2 cellular contexts compared by ENCODE assay signal in the genomic region with DNA sequence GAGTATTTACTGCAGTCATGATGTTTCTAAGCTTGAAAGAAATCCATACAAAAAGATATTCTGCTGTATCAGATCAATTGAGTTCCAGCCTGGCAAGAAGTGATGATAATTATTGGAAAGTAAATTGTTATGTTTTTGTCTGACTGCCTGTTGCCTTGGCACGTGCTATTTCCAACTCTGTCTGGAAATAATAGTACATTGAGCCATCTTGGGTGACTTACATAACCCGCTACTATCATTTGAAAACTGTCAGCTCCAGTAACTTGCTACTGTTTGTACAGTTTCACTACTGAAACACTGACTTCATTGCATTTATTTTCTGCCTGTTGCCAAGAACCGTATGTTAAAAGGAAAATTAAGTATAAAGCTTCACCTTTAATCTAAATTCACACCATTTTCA.
A peak's percentile ranks its signal among the peaks of the same experiment; 100 is the strongest.
TF ChIP-seq lines count a peak whose summit lies in the region.

No MANE protein-coding gene starts in this region.

TF ChIP-seq in GM12878, 131 proteins besides CTCF, POLR2A, EP300 and RAD21:
- TF ChIP-seq FOXM1 (IDR thresholded peaks at IDR 0.05; ENCODE audit: low read depth, low read length), result peak; percentile 47; the same call in 1 of the 2 replicates
- no peak for TF ChIP-seq SP1 (IDR thresholded peaks at IDR 0.05; ENCODE audit: low read depth, low read length)
- TF ChIP-seq RUNX3 (IDR thresholded peaks at IDR 0.05; ENCODE audit: low read length), result peak; percentile 63; the same call in 1 of the 2 replicates
- TF ChIP-seq, protein P1, sequence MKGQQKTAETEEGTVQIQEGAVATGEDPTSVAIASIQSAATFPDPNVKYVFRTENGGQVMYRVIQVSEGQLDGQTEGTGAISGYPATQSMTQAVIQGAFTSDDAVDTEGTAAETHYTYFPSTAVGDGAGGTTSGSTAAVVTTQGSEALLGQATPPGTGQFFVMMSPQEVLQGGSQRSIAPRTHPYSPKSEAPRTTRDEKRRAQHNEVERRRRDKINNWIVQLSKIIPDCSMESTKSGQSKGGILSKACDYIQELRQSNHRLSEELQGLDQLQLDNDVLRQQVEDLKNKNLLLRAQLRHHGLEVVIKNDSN (IDR thresholded peaks at IDR 0.05; ENCODE audit: borderline replicate concordance, extremely low read length, insufficient read depth, low read depth, low read length), result no peak
- peak in 1 of 2 experiments; percentile 10; a peak in 1 of 4 replicates for TF ChIP-seq IKZF2 (IDR thresholded peaks at IDR 0.05)
- peak; percentile 57; the same call in 1 of the 2 replicates for TF ChIP-seq CREM (IDR thresholded peaks at IDR 0.05; ENCODE audit: low read depth)
- TF ChIP-seq ZBED1 (IDR thresholded peaks at IDR 0.05; ENCODE audit: borderline replicate concordance), result peak; percentile 43; the same call in 1 of the 2 replicates
- no peak for TF ChIP-seq STAT1 (conservative IDR thresholded peaks at IDR 0.05)
- TF ChIP-seq EED (IDR thresholded peaks at IDR 0.05; ENCODE audit: low read depth), result peak; percentile 61
- peak in 1 of 2 experiments; percentile 61; a peak in 1 of 4 replicates for TF ChIP-seq ETV6 (conservative IDR thresholded peaks at IDR 0.05 in 1 of 2, IDR thresholded peaks at IDR 0.05 in 1 of 2; ENCODE audit: borderline replicate concordance in 1 of 2, low read depth in 1 of 2)
- TF ChIP-seq JUNB (IDR thresholded peaks at IDR 0.05), result peak; percentile 70
- TF ChIP-seq, protein P2, sequence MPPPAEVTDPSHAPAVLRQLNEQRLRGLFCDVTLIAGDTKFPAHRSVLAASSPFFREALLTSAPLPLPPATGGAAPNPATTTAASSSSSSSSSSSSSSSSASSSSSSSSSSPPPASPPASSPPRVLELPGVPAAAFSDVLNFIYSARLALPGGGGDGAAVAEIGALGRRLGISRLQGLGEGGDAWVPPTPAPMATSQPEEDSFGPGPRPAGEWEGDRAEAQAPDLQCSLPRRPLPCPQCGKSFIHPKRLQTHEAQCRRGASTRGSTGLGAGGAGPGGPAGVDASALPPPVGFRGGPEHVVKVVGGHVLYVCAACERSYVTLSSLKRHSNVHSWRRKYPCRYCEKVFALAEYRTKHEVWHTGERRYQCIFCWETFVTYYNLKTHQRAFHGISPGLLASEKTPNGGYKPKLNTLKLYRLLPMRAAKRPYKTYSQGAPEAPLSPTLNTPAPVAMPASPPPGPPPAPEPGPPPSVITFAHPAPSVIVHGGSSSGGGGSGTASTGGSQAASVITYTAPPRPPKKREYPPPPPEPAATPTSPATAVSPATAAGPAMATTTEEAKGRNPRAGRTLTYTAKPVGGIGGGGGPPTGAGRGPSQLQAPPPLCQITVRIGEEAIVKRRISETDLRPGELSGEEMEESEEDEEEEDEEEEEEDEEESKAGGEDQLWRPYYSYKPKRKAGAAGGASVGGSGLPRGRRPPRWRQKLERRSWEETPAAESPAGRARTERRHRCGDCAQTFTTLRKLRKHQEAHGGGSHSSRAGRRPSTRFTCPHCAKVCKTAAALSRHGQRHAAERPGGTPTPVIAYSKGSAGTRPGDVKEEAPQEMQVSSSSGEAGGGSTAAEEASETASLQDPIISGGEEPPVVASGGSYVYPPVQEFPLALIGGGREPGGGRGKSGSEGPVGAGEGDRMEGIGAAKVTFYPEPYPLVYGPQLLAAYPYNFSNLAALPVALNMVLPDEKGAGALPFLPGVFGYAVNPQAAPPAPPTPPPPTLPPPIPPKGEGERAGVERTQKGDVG (CRISPR knock-in tag; IDR thresholded peaks at IDR 0.05), result no peak
- TF ChIP-seq NFIC (IDR thresholded peaks at IDR 0.05; ENCODE audit: low read depth, low read length), result peak; percentile 59; the same call in 1 of the 2 replicates
- no peak for TF ChIP-seq TCF12 (IDR thresholded peaks at IDR 0.05; ENCODE audit: low read depth, low read length)
- TF ChIP-seq, protein P3, sequence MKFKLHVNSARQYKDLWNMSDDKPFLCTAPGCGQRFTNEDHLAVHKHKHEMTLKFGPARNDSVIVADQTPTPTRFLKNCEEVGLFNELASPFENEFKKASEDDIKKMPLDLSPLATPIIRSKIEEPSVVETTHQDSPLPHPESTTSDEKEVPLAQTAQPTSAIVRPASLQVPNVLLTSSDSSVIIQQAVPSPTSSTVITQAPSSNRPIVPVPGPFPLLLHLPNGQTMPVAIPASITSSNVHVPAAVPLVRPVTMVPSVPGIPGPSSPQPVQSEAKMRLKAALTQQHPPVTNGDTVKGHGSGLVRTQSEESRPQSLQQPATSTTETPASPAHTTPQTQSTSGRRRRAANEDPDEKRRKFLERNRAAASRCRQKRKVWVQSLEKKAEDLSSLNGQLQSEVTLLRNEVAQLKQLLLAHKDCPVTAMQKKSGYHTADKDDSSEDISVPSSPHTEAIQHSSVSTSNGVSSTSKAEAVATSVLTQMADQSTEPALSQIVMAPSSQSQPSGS (IDR thresholded peaks at IDR 0.05; ENCODE audit: low read length), result peak; percentile 41; the same call in 1 of the 2 replicates
- no peak for TF ChIP-seq DPF2 (IDR thresholded peaks at IDR 0.05)

TF ChIP-seq in WTC11, 78 proteins besides CTCF, POLR2A, EP300 and RAD21:
- no peak for TF ChIP-seq GABPB1 (CRISPR knock-in tag; IDR thresholded peaks at IDR 0.05)
- TF ChIP-seq CREB1 (CRISPR knock-in tag; IDR thresholded peaks at IDR 0.05), result no peak
- TF ChIP-seq, protein P4, sequence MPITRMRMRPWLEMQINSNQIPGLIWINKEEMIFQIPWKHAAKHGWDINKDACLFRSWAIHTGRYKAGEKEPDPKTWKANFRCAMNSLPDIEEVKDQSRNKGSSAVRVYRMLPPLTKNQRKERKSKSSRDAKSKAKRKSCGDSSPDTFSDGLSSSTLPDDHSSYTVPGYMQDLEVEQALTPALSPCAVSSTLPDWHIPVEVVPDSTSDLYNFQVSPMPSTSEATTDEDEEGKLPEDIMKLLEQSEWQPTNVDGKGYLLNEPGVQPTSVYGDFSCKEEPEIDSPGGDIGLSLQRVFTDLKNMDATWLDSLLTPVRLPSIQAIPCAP (CRISPR knock-in tag; IDR thresholded peaks at IDR 0.05), result no peak
- TF ChIP-seq, protein P5, sequence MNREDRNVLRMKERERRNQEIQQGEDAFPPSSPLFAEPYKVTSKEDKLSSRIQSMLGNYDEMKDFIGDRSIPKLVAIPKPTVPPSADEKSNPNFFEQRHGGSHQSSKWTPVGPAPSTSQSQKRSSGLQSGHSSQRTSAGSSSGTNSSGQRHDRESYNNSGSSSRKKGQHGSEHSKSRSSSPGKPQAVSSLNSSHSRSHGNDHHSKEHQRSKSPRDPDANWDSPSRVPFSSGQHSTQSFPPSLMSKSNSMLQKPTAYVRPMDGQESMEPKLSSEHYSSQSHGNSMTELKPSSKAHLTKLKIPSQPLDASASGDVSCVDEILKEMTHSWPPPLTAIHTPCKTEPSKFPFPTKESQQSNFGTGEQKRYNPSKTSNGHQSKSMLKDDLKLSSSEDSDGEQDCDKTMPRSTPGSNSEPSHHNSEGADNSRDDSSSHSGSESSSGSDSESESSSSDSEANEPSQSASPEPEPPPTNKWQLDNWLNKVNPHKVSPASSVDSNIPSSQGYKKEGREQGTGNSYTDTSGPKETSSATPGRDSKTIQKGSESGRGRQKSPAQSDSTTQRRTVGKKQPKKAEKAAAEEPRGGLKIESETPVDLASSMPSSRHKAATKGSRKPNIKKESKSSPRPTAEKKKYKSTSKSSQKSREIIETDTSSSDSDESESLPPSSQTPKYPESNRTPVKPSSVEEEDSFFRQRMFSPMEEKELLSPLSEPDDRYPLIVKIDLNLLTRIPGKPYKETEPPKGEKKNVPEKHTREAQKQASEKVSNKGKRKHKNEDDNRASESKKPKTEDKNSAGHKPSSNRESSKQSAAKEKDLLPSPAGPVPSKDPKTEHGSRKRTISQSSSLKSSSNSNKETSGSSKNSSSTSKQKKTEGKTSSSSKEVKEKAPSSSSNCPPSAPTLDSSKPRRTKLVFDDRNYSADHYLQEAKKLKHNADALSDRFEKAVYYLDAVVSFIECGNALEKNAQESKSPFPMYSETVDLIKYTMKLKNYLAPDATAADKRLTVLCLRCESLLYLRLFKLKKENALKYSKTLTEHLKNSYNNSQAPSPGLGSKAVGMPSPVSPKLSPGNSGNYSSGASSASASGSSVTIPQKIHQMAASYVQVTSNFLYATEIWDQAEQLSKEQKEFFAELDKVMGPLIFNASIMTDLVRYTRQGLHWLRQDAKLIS (CRISPR knock-in tag; IDR thresholded peaks at IDR 0.05; ENCODE audit: borderline replicate concordance), result no peak
- TF ChIP-seq, protein P6, sequence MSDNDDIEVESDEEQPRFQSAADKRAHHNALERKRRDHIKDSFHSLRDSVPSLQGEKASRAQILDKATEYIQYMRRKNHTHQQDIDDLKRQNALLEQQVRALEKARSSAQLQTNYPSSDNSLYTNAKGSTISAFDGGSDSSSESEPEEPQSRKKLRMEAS (CRISPR knock-in tag; IDR thresholded peaks at IDR 0.05), result no peak
- TF ChIP-seq, protein P1 (CRISPR knock-in tag; IDR thresholded peaks at IDR 0.05), result no peak
- TF ChIP-seq CBFB (CRISPR knock-in tag; IDR thresholded peaks at IDR 0.05; ENCODE audit: low read depth), result no peak
- no peak for TF ChIP-seq CREM (CRISPR knock-in tag; IDR thresholded peaks at IDR 0.05)
- TF ChIP-seq ATF1 (CRISPR knock-in tag; IDR thresholded peaks at IDR 0.05), result no peak
- TF ChIP-seq ZNF219 (CRISPR knock-in tag; IDR thresholded peaks at IDR 0.05; ENCODE audit: borderline replicate concordance), result no peak
- no peak for TF ChIP-seq SMAD3 (CRISPR knock-in tag; IDR thresholded peaks at IDR 0.05; ENCODE audit: borderline replicate concordance)
- TF ChIP-seq ZNF121 (CRISPR knock-in tag; IDR thresholded peaks at IDR 0.05), result no peak
- TF ChIP-seq, protein P7, sequence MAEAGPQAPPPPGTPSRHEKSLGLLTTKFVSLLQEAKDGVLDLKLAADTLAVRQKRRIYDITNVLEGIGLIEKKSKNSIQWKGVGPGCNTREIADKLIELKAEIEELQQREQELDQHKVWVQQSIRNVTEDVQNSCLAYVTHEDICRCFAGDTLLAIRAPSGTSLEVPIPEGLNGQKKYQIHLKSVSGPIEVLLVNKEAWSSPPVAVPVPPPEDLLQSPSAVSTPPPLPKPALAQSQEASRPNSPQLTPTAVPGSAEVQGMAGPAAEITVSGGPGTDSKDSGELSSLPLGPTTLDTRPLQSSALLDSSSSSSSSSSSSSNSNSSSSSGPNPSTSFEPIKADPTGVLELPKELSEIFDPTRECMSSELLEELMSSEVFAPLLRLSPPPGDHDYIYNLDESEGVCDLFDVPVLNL (CRISPR knock-in tag; IDR thresholded peaks at IDR 0.05; ENCODE audit: borderline replicate concordance, low read depth), result no peak
- TF ChIP-seq PRRX2 (CRISPR knock-in tag; IDR thresholded peaks at IDR 0.05), result no peak
- TF ChIP-seq, protein P8, sequence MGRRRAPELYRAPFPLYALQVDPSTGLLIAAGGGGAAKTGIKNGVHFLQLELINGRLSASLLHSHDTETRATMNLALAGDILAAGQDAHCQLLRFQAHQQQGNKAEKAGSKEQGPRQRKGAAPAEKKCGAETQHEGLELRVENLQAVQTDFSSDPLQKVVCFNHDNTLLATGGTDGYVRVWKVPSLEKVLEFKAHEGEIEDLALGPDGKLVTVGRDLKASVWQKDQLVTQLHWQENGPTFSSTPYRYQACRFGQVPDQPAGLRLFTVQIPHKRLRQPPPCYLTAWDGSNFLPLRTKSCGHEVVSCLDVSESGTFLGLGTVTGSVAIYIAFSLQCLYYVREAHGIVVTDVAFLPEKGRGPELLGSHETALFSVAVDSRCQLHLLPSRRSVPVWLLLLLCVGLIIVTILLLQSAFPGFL (CRISPR knock-in tag; IDR thresholded peaks at IDR 0.05; ENCODE audit: borderline replicate concordance), result no peak
- no peak for TF ChIP-seq HMGA2 (CRISPR knock-in tag; IDR thresholded peaks at IDR 0.05)
- no peak for TF ChIP-seq ZNF671 (CRISPR knock-in tag; IDR thresholded peaks at IDR 0.05)
TF ChIP-seq in WTC11: peak in this region for 0.
